8 cellular contexts compared by ENCODE assay signal in the genomic region with DNA sequence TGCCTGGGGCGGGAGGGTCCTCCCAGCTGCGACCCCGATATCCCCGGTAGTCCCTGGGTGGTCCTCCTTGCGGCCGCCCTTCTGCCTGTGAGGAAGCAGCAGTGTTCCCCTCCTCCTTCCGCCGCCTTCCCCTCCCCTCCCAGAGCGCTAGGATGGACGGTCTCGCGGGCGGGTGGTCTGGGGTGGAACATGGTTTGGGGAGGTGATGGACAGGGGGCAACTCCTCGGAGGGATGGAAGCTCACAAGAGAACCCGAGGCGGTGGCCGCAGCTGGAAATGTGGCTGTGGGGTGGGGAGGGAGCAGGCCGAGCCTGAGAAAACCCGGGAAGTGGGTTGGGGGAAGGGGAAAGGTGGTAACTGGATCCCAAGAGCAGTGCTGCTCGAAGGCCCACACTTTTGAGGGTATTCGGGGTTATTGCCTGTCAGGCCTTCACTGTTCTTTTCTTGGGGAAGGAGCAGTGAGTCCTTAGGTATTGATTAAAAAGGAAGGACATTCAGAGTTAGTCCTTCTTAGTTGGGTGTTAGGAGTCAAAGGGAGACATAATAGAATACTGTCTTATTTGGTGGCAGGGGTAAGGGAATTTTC. TPM values are rescaled to one million over a fixed set of nuclear protein-coding genes. Genes with fewer than 3 reads are reported as not detected.
DNase-seq lines count a peak whose midpoint lies in the region; ATAC-seq, FAIRE-seq and TF ChIP-seq lines count a peak whose summit lies in the region.

No MANE protein-coding gene starts in this region.

- POLR2A ChIA-PET in T-cell (lab: Charles Lee), result interaction anchor here in 1 of 2 donors (0.6 kb wide), 1 partner anchor 43 kb away, joined by 5 read pairs; no protein-coding TSS in a partner anchor

- no peaks in the 10 kb centered on the region for H3K9me3 ChIP-seq in CD4-positive, CD25-positive, alpha-beta regulatory T cell (ENCODE audit: control insufficient read depth in 2 of 2, low read length in 2 of 2)
- no peaks in the 10 kb centered on the region for H3K9me3 ChIP-seq in right lobe of liver

- no peak for FAIRE-seq in D721Med (lab: Jason Lieb, UNC)

- CTCF ChIA-PET in T-cell (lab: Charles Lee), result interaction anchor here in 1 of 2 donors (0.6 to 1.4 kb wide), 5 partner anchors 21 to 277 kb away, joined by 3 to 5 read pairs (median 5); partner anchors contain the start of gene SMIM14

- intact Hi-C loops in right lobe of liver (cut with DNase I), result no loop called here

- peak overlapping the region; percentile 97 for H3K4me3 ChIP-seq in CD4-positive, CD25-positive, alpha-beta regulatory T cell (ENCODE audit: low read depth, low read length)
- H3K4me3 ChIP-seq in coronary artery (peak overlapping the region; percentile 98), right lobe of liver (peak overlapping the region; percentile 75 to 96 (median 84))

- peaks cover 40% of the 10 kb centered on the region for H3K4me1 ChIP-seq in CD4-positive, CD25-positive, alpha-beta regulatory T cell (ENCODE audit: control insufficient read depth, insufficient read depth, low read length, poor library complexity, severe bottlenecking)
- H3K4me1 ChIP-seq in right lobe of liver, result peaks cover 0 to 28% (median 2%) of the 10 kb centered on the region in 4 donors

- no peak for DNase-seq in CD4-positive, CD25-positive, alpha-beta regulatory T cell
- DNase-seq in HPDE6-E6E7 (ENCODE audit: extremely low spot score) (peak; percentile 33), T-cell (peak in 8 of 34 experiments; percentile 1 to 40 (median 14)), coronary artery (ENCODE audit: low spot score) (peak; percentile 80), right lobe of liver (peak; percentile 63 to 75 (median 68)), D721Med (ENCODE audit: insufficient read length, low spot score) (no peak)
- peak; percentile 18 to 24 (median 23) for DNase-seq in stimulated activated CD4-positive, alpha-beta T cell treated with anti-CD3 and anti-CD28 coated beads, TNF-alpha, amount 100 ng/mL, for 4 hours (ENCODE audit: low read depth in 3 of 3)

- peak overlapping the region; percentile 98 to 100 (median 99) for H3K27ac Mint-ChIP-seq in CD4-positive, CD25-positive, alpha-beta regulatory T cell
- H3K27ac Mint-ChIP-seq in T-cell, result peak overlapping the region; percentile 96 to 97

- no peaks in the 10 kb centered on the region for H3K36me3 Mint-ChIP-seq in CD4-positive, CD25-positive, alpha-beta regulatory T cell
- H3K36me3 Mint-ChIP-seq in T-cell, result no peaks in the 10 kb centered on the region

- WGBS in right lobe of liver (ENCODE audit: insufficient coverage, low coverage, low lambda C conversion rate, missing lambda C conversion rate), result 0% methylated on average over 10 of the region's 21 CpGs

- TF ChIP-seq POLR2A in right lobe of liver (IDR thresholded peaks at IDR 0.05), result no peak

- peak; percentile 2 to 6 for ATAC-seq in CD4-positive, CD25-positive, alpha-beta regulatory T cell (ENCODE audit: low read depth in 2 of 2)
- ATAC-seq in GM19452 (IDR thresholded peaks at IDR 0.05; ENCODE audit: unreplicated experiment) (peak; percentile 23), T-cell (replicated peaks in 1 of 4) (peak; percentile 31 to 43 (median 39)), right lobe of liver (peak; percentile 35 to 50 (median 44))

- TF ChIP-seq CTCF in coronary artery (IDR thresholded peaks at IDR 0.05) (no peak), right lobe of liver (IDR thresholded peaks at IDR 0.05) (no peak), D721Med (IDR thresholded peaks at IDR 0.05; ENCODE audit: insufficient read depth, missing control alignments) (no peak)

- H3K4me3 Mint-ChIP-seq in CD4-positive, CD25-positive, alpha-beta regulatory T cell, result peak overlapping the region; percentile 96 to 100 (median 98)
- peak overlapping the region; percentile 96 to 98 (median 97) for H3K4me3 Mint-ChIP-seq in T-cell

- peaks cover 25 to 65% (median 43%) of the 10 kb centered on the region in 4 donors for H3K4me1 Mint-ChIP-seq in CD4-positive, CD25-positive, alpha-beta regulatory T cell
- peaks cover 45 to 52% (median 50%) of the 10 kb centered on the region in 3 donors for H3K4me1 Mint-ChIP-seq in T-cell

- peaks cover 8% of the 10 kb centered on the region for H3K36me3 ChIP-seq in CD4-positive, CD25-positive, alpha-beta regulatory T cell (ENCODE audit: control insufficient read depth, insufficient read depth, low read length)
- H3K36me3 ChIP-seq in right lobe of liver, result no peaks in the 10 kb centered on the region

- no peaks in the 10 kb centered on the region for H3K9me3 Mint-ChIP-seq in CD4-positive, CD25-positive, alpha-beta regulatory T cell
- no peaks in the 10 kb centered on the region for H3K9me3 Mint-ChIP-seq in T-cell

- no peaks in the 10 kb centered on the region for H3K27me3 ChIP-seq in CD4-positive, CD25-positive, alpha-beta regulatory T cell (ENCODE audit: control insufficient read depth, insufficient read depth, low read length)
- H3K27me3 ChIP-seq in right lobe of liver, result no peaks in the 10 kb centered on the region

- peaks cover 7% of the 10 kb centered on the region for H3K27me3 Mint-ChIP-seq in CD4-positive, CD25-positive, alpha-beta regulatory T cell
- no peaks in the 10 kb centered on the region for H3K27me3 Mint-ChIP-seq in T-cell

- peak overlapping the region; percentile 91 for H3K27ac ChIP-seq in CD4-positive, CD25-positive, alpha-beta regulatory T cell (ENCODE audit: insufficient read depth, low read length, poor library complexity, severe bottlenecking)
- peak overlapping the region; percentile 82 to 98 for H3K27ac ChIP-seq in coronary artery
- peak overlapping the region; percentile 87 to 90 (median 89) for H3K27ac ChIP-seq in right lobe of liver

RNA-seq across cellular contexts. Expression of gene UBE2K, which starts 0.6 kb away (rescaled TPM):
- total RNA-seq in CD4-positive, CD25-positive, alpha-beta regulatory T cell, result 56.0 TPM
- polyA plus RNA-seq in CD4-positive, CD25-positive, alpha-beta regulatory T cell, result 10 to 100 TPM; 67.6 to 96.6 (median 74.1) TPM
- total RNA-seq in T-cell, result 10 to 100 TPM; 32.5 to 46.9 (median 44.0) TPM
- total RNA-seq in right lobe of liver, result 10 to 100 TPM; 20.5 to 54.8 (median 44.0) TPM

RNA-seq across cellular contexts. Expression of gene SMIM14, which starts 59.9 kb away (rescaled TPM):
- 5.2 TPM for total RNA-seq in CD4-positive, CD25-positive, alpha-beta regulatory T cell
- polyA plus RNA-seq in CD4-positive, CD25-positive, alpha-beta regulatory T cell, result 10 to 100 TPM; 19.4 to 28.6 (median 22.6) TPM
- total RNA-seq in T-cell, result 10 to 100 TPM in 3 of 5 donors, 1 to 10 TPM in 2; 4.8 to 17.2 (median 15.5) TPM
- total RNA-seq in right lobe of liver, result 100 to 1,000 TPM in 3 of 6 experiments, 10 to 100 TPM in 3; 54.0 to 224 (median 124) TPM

Comparison
In these comparisons a context has a peak if more than half of its experiments do, and no peak if none do; other contexts are left out.
1. DNase-seq: peak in HPDE6-E6E7 (single experiment), coronary artery (single experiment), right lobe of liver (3 of 3) and stimulated activated CD4-positive, alpha-beta T cell treated with anti-CD3 and anti-CD28 coated beads, TNF-alpha, amount 100 ng/mL, for 4 hours (3 of 3); none in CD4-positive, CD25-positive, alpha-beta regulatory T cell (0 of 3) and D721Med (single experiment).
2. Peak in every context shown above with its lines, with median percentiles within 50 percentile points of each other: ATAC-seq, H3K27ac ChIP-seq and H3K4me3 ChIP-seq.